Comparison of ENCODE assay signal across 2 cellular contexts in genomic region chr15:83081256-83082014, GRCh38.
TF ChIP-seq lines count a peak whose summit lies in the region.

No MANE protein-coding gene starts in this region.

TF ChIP-seq in HEK293T, 16 proteins besides CTCF, POLR2A, EP300 and RAD21:
- TF ChIP-seq PKNOX1 (IDR thresholded peaks at IDR 0.05) (0 out of 2 replicates have a peak, but pooled peaks have one; percentile 10), SP1 (IDR thresholded peaks at IDR 0.05) (no peak)

TF ChIP-seq in GM12878, 131 proteins besides CTCF, POLR2A, EP300 and RAD21:
- TF ChIP-seq RUNX3 (IDR thresholded peaks at IDR 0.05; ENCODE audit: low read length) (peak; percentile 25; the same call in 1 of the 2 replicates), POU2F2 (IDR thresholded peaks at IDR 0.05; ENCODE audit: borderline replicate concordance, low read depth, low read length) (peak; percentile 41; the same call in 1 of the 3 replicates), MEF2B (IDR thresholded peaks at IDR 0.05; ENCODE audit: partially characterized antibody, poor library complexity, severe bottlenecking) (no peak)
